In genomic region chr17:75315541-75316243, GRCh38 we compare ENCODE assay signal across 1 cellular context.
TF ChIP-seq lines count a peak whose summit lies in the region.

No MANE protein-coding gene starts in this region.

TF ChIP-seq in H1, 55 proteins besides CTCF, POLR2A, EP300 and RAD21:
- no peak for TF ChIP-seq SAP30 (IDR thresholded peaks at IDR 0.05; ENCODE audit: insufficient read depth, insufficient replicate concordance, low read length)
- no peak for TF ChIP-seq USF2 (IDR thresholded peaks at IDR 0.05; ENCODE audit: low read length)
- TF ChIP-seq SP2 (IDR thresholded peaks at IDR 0.05; ENCODE audit: low read length), result no peak
- no peak for TF ChIP-seq HDAC6 (IDR thresholded peaks at IDR 0.05; ENCODE audit: low read depth, low read length)
- no peak for TF ChIP-seq CHD7 (IDR thresholded peaks at IDR 0.05; ENCODE audit: insufficient replicate concordance, low read length)
- no peak for TF ChIP-seq JUND (IDR thresholded peaks at IDR 0.05; ENCODE audit: low read length)
- no peak for TF ChIP-seq E2F6 (IDR thresholded peaks at IDR 0.05)
- no peak for TF ChIP-seq CBX5 (IDR thresholded peaks at IDR 0.05; ENCODE audit: low read depth, low read length)
- TF ChIP-seq MAX (IDR thresholded peaks at IDR 0.05), result no peak
- no peak for TF ChIP-seq EZH2 (IDR thresholded peaks at IDR 0.05; ENCODE audit: low read depth, low read length, severe bottlenecking)
- no peak for TF ChIP-seq CHD1 (IDR thresholded peaks at IDR 0.05; ENCODE audit: low read depth, low read length)
- TF ChIP-seq HDAC2 (IDR thresholded peaks at IDR 0.05; ENCODE audit: borderline replicate concordance in 1 of 2, low read depth in 2 of 2, low read length in 2 of 2), result no peak
- TF ChIP-seq ZNF274 (IDR thresholded peaks at IDR 0.05; ENCODE audit: borderline replicate concordance, extremely low read depth, low read length), result no peak
- no peak for TF ChIP-seq KDM5A (IDR thresholded peaks at IDR 0.05; ENCODE audit: low read length)
- TF ChIP-seq TBP (IDR thresholded peaks at IDR 0.05; ENCODE audit: low read depth, low read length), result no peak
